Comparison of ENCODE assay signal across 11 cellular contexts in genomic region chr7:75688200-75689136, GRCh38. TPM values are rescaled to one million over a fixed set of nuclear protein-coding genes. Genes with fewer than 3 reads are reported as not detected.
DNase-seq lines count a peak whose midpoint lies in the region; ATAC-seq and TF ChIP-seq lines count a peak whose summit lies in the region.
"Had no signal": no experiment of that assay in that cellular context is flagged by ENCODE, and none has a peak within 500 bp of the region (broad histone marks: within the 10 kb centered on the region; RNA-seq: fewer than 3 reads in every experiment).

No MANE protein-coding gene starts in this region.

- H3K36me3 ChIP-seq in aorta (ENCODE audit: control insufficient read depth in 1 of 2, insufficient read depth in 2 of 2, low read length in 1 of 2): no peaks in the 10 kb centered on the region
- no peaks in the 10 kb centered on the region for H3K36me3 ChIP-seq in effector memory CD4-positive, alpha-beta T cell (ENCODE audit: control insufficient read depth, insufficient read depth, low read length)

- H3K27ac Mint-ChIP-seq in activated naive CD8-positive, alpha-beta T cell treated with anti-CD3 and anti-CD28 coated beads, Interleukin-2, amount 50 U/mL, for 24 hours: no peak overlapping the region
- H3K27ac Mint-ChIP-seq in activated naive CD8-positive, alpha-beta T cell treated with anti-CD3 and anti-CD28 coated beads for 36 hours: no peak overlapping the region
- peak overlapping the region; percentile 30 for H3K27ac Mint-ChIP-seq in activated B cell treated with CpG ODN at 0.5 μM for 24 hours
- H3K27ac Mint-ChIP-seq: activated naive CD8-positive, alpha-beta T cell treated with anti-CD3 and anti-CD28 coated beads, Interleukin-2, amount 10 ng/mL, durations not matched to agents 7 days and 5 days; natural killer cell had no signal

- H3K4me1 ChIP-seq in aorta (ENCODE audit: control insufficient read depth in 1 of 2, insufficient read depth in 2 of 2, low read length in 2 of 2): no peaks in the 10 kb centered on the region
- no peaks in the 10 kb centered on the region for H3K4me1 ChIP-seq in effector memory CD4-positive, alpha-beta T cell (ENCODE audit: control insufficient read depth, insufficient read depth, low read length, poor library complexity, severe bottlenecking)

- no peaks in the 10 kb centered on the region for H3K36me3 Mint-ChIP-seq in activated naive CD8-positive, alpha-beta T cell treated with anti-CD3 and anti-CD28 coated beads, Interleukin-2, amount 50 U/mL, for 24 hours (ENCODE audit: low read depth)
- H3K36me3 Mint-ChIP-seq in activated naive CD8-positive, alpha-beta T cell treated with anti-CD3 and anti-CD28 coated beads for 36 hours: no peaks in the 10 kb centered on the region
- no peaks in the 10 kb centered on the region for H3K36me3 Mint-ChIP-seq in activated B cell treated with CpG ODN at 0.5 μM for 24 hours (ENCODE audit: low read depth)
- H3K36me3 Mint-ChIP-seq: activated naive CD8-positive, alpha-beta T cell treated with anti-CD3 and anti-CD28 coated beads, Interleukin-2, amount 10 ng/mL, durations not matched to agents 7 days and 5 days; natural killer cell had no signal

- POLR2A ChIA-PET in activated B cell treated with CpG ODN at 0.5 μM for 24 hours (lab: Charles Lee): interaction anchor here (0.6 to 1.7 kb wide), 3 partner anchors 26 to 51 kb away, joined by 3 to 12 read pairs (median 11); partner anchors contain the start of gene HIP1

- TF ChIP-seq CTCF in activated B cell treated with CpG ODN at 0.5 μM for 24 hours (IDR thresholded peaks at IDR 0.05): no peak

- CTCF ChIA-PET in activated B cell treated with CpG ODN at 0.5 μM for 24 hours (lab: Charles Lee): no interaction called here

- ATAC-seq in activated naive CD8-positive, alpha-beta T cell treated with anti-CD3 and anti-CD28 coated beads, Interleukin-2, amount 50 U/mL, for 24 hours: peak; percentile 36
- ATAC-seq in activated B cell treated with CpG ODN at 0.5 μM for 24 hours (ENCODE audit: low read depth): peak; percentile 70
- peak; percentile 30 for ATAC-seq in aorta (ENCODE audit: low FRiP score)

- H3K9me3 Mint-ChIP-seq in activated naive CD8-positive, alpha-beta T cell treated with anti-CD3 and anti-CD28 coated beads, Interleukin-2, amount 50 U/mL, for 24 hours: no peaks in the 10 kb centered on the region
- no peaks in the 10 kb centered on the region for H3K9me3 Mint-ChIP-seq in activated naive CD8-positive, alpha-beta T cell treated with anti-CD3 and anti-CD28 coated beads for 36 hours
- no peaks in the 10 kb centered on the region for H3K9me3 Mint-ChIP-seq in activated B cell treated with CpG ODN at 0.5 μM for 24 hours
- H3K9me3 Mint-ChIP-seq: activated naive CD8-positive, alpha-beta T cell treated with anti-CD3 and anti-CD28 coated beads, Interleukin-2, amount 10 ng/mL, durations not matched to agents 7 days and 5 days; natural killer cell had no signal

- 45 to 55% methylated on average over 32 to 37 of the region's 37 CpGs for WGBS in aorta, 2 donors

- no peaks in the 10 kb centered on the region for H3K27me3 ChIP-seq in aorta (ENCODE audit: control insufficient read depth in 1 of 2, insufficient read depth in 2 of 2, low read length in 1 of 2)
- no peaks in the 10 kb centered on the region for H3K27me3 ChIP-seq in effector memory CD4-positive, alpha-beta T cell (replicated peaks; ENCODE audit: control insufficient read depth, insufficient read depth, low read length, poor library complexity, severe bottlenecking)

- H3K4me1 Mint-ChIP-seq in activated naive CD8-positive, alpha-beta T cell treated with anti-CD3 and anti-CD28 coated beads, Interleukin-2, amount 50 U/mL, for 24 hours: peaks cover 8% of the 10 kb centered on the region
- H3K4me1 Mint-ChIP-seq in activated naive CD8-positive, alpha-beta T cell treated with anti-CD3 and anti-CD28 coated beads for 36 hours: peaks cover 3% of the 10 kb centered on the region
- H3K4me1 Mint-ChIP-seq in activated B cell treated with CpG ODN at 0.5 μM for 24 hours: peaks cover 48% of the 10 kb centered on the region
- H3K4me1 Mint-ChIP-seq: activated naive CD8-positive, alpha-beta T cell treated with anti-CD3 and anti-CD28 coated beads, Interleukin-2, amount 10 ng/mL, durations not matched to agents 7 days and 5 days had no signal

- H3K4me3 ChIP-seq in aorta (ENCODE audit: low read length in 2 of 2): no peak overlapping the region
- no peak overlapping the region for H3K4me3 ChIP-seq in effector memory CD4-positive, alpha-beta T cell (ENCODE audit: insufficient read depth, low read depth, low read length, poor library complexity, severe bottlenecking)
- H3K4me3 ChIP-seq: GM23248 had no signal

- peaks cover 6% of the 10 kb centered on the region for H3K27me3 Mint-ChIP-seq in activated naive CD8-positive, alpha-beta T cell treated with anti-CD3 and anti-CD28 coated beads, Interleukin-2, amount 50 U/mL, for 24 hours
- peaks cover 12% of the 10 kb centered on the region for H3K27me3 Mint-ChIP-seq in activated naive CD8-positive, alpha-beta T cell treated with anti-CD3 and anti-CD28 coated beads for 36 hours
- peaks cover 5% of the 10 kb centered on the region for H3K27me3 Mint-ChIP-seq in activated B cell treated with CpG ODN at 0.5 μM for 24 hours

- intact Hi-C loops in activated B cell treated with CpG ODN at 0.5 μM for 24 hours (cut with micrococcal nuclease) (loop anchor here (1.0 to 2.0 kb wide), 3 partner anchors 13 to 50 kb away; partner anchors contain the start of gene HIP1), aorta (cut with DNase I) (no loop called here)

- no peaks in the 10 kb centered on the region for H3K9me3 ChIP-seq in aorta (ENCODE audit: control insufficient read depth, low read length)
- no peaks in the 10 kb centered on the region for H3K9me3 ChIP-seq in effector memory CD4-positive, alpha-beta T cell (ENCODE audit: control insufficient read depth, low read length)

- no peak overlapping the region for H3K4me3 Mint-ChIP-seq in activated naive CD8-positive, alpha-beta T cell treated with anti-CD3 and anti-CD28 coated beads, Interleukin-2, amount 50 U/mL, for 24 hours
- no peak overlapping the region for H3K4me3 Mint-ChIP-seq in activated naive CD8-positive, alpha-beta T cell treated with anti-CD3 and anti-CD28 coated beads for 36 hours
- peak overlapping the region; percentile 59 for H3K4me3 Mint-ChIP-seq in activated B cell treated with CpG ODN at 0.5 μM for 24 hours
- H3K4me3 Mint-ChIP-seq: activated naive CD8-positive, alpha-beta T cell treated with anti-CD3 and anti-CD28 coated beads, Interleukin-2, amount 10 ng/mL, durations not matched to agents 7 days and 5 days; natural killer cell had no signal

- H3K27ac ChIP-seq in aorta (ENCODE audit: low read depth in 1 of 2, low read length in 2 of 2): no peak overlapping the region
- H3K27ac ChIP-seq in effector memory CD4-positive, alpha-beta T cell (ENCODE audit: insufficient read depth, low read length, poor library complexity, severe bottlenecking): no peak overlapping the region
- H3K27ac ChIP-seq: GM23248 had no signal

- DNase-seq in activated naive CD8-positive, alpha-beta T cell treated with anti-CD3 and anti-CD28 coated beads, Interleukin-2, amount 50 U/mL, for 24 hours: peak; percentile 3
- DNase-seq in activated naive CD8-positive, alpha-beta T cell treated with anti-CD3 and anti-CD28 coated beads for 36 hours: no peak
- peak; percentile 40 for DNase-seq in activated B cell treated with CpG ODN at 0.5 μM for 24 hours
- peak; percentile 93 for DNase-seq in medulla oblongata (ENCODE audit: extremely low spot score)
- DNase-seq in aorta: no peak
- no peak for DNase-seq in NOMO-1 (lab: John Stamatoyannopoulos, UW; ENCODE audit: unreplicated experiment in 2 of 2)
- no peak for DNase-seq in cerebellar nuclear complex (lab: John Stamatoyannopoulos, UW)
- no peak for DNase-seq in effector memory CD4-positive, alpha-beta T cell
- DNase-seq: activated naive CD8-positive, alpha-beta T cell treated with anti-CD3 and anti-CD28 coated beads, Interleukin-2, amount 10 ng/mL, durations not matched to agents 7 days and 5 days; GM23248; natural killer cell had no signal

RNA-seq across cellular contexts. Expression of gene HIP1, which starts 50.3 kb away (rescaled TPM):
- 1 to 10 TPM; 1.4 to 1.9 TPM for total RNA-seq in activated naive CD8-positive, alpha-beta T cell treated with anti-CD3 and anti-CD28 coated beads for 36 hours
- total RNA-seq in activated B cell treated with CpG ODN at 0.5 μM for 24 hours (6.1 and 7.9 TPM in 2 replicates), aorta (10 to 100 TPM; 56.8 to 87.9 TPM)
- polyA plus RNA-seq in aorta: 10 to 100 TPM; 10.6 to 29.7 TPM

Comparison
In these comparisons a context has a peak if more than half of its experiments do, and no peak if none do; other contexts are left out.
1. DNase-seq: peak in activated naive CD8-positive, alpha-beta T cell treated with anti-CD3 and anti-CD28 coated beads, Interleukin-2, amount 50 U/mL, for 24 hours (single experiment), activated B cell treated with CpG ODN at 0.5 μM for 24 hours (single experiment) and medulla oblongata (single experiment); none in activated naive CD8-positive, alpha-beta T cell treated with anti-CD3 and anti-CD28 coated beads for 36 hours (single experiment), aorta (0 of 2), NOMO-1 (0 of 2), cerebellar nuclear complex (0 of 2) and effector memory CD4-positive, alpha-beta T cell (0 of 3).
2. Peak in every context shown above with its lines, with median percentiles within 50 percentile points of each other: ATAC-seq.